In the genomic region with DNA sequence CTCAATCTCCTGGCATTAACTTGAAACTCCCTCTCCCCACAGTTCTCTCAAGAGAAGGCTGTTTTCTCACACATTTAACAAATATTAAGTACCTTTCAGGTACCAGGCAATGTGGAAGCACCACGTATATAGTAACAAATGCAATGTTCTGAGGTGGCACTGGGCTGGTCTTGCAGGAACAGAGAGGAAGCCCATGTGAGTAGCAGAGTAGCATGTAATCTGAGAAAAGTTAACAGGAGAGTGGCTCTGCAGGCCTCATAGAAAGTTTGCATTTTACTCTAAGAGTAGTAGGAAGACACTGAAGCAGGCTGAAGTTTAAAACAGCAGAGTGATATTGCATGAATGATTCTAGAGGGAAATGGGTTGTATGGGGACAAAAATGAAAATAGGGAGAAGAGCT, we compare ENCODE assay signal across 20 cellular contexts. TPM values are rescaled to one million over a fixed set of nuclear protein-coding genes. Genes with fewer than 3 reads are reported as not detected.
DNase-seq lines count a peak whose midpoint lies in the region; ATAC-seq, FAIRE-seq and TF ChIP-seq lines count a peak whose summit lies in the region.
"Had no signal": no experiment of that assay in that cellular context is flagged by ENCODE, and none has a peak within 500 bp of the region (broad histone marks: within the 10 kb centered on the region; RNA-seq: fewer than 3 reads in every experiment).

No MANE protein-coding gene starts in this region.

- H3K79me2 ChIP-seq in Karpas-422 (ENCODE audit: low read length) (no peaks in the 10 kb centered on the region), K562 (ENCODE audit: control insufficient read depth, insufficient read depth, low read length) (no peaks in the 10 kb centered on the region), mesendoderm (ENCODE audit: control insufficient read depth, insufficient read depth, low read length) (no peaks in the 10 kb centered on the region)

- H2BK15ac ChIP-seq in mesendoderm (replicated peaks; ENCODE audit: low read depth): no peak overlapping the region

- DNase-seq in A549 (ENCODE audit: low read depth in 1 of 2, low spot score in 1 of 2) (no peak), Karpas-422 (peak; percentile 77), K562 (ENCODE audit: extremely low read depth in 1 of 4, low spot score in 3 of 4) (no peak), mesendoderm (no peak), NCI-H1048 (lab: John Stamatoyannopoulos, UW) (no peak), NCI-H187 treated with DMSO at 0.1 percent for 48 hours (lab: John Stamatoyannopoulos, UW) (no peak)
- DNase-seq: 8988T, C1 segment of cervical spinal cord, DMS 273 treated with DMSO at 0.1 percent for 48 hours, HCEC 1CT, KG1, MG63, NCI-H1105 treated with DMSO at 0.1 percent for 48 hours, NCI-H1930, NCI-H2171 treated with DMSO at 0.1 percent for 48 hours, NCI-H774, RPMI8226, T-helper 1 cell had no signal

- H3K27ac ChIP-seq in A549: peak overlapping the region; percentile 79 to 84
- H3K27ac ChIP-seq in Karpas-422 (ENCODE audit: low read length): peak overlapping the region; percentile 86
- H3K27ac ChIP-seq in K562 (ENCODE audit: extremely low read depth, low read depth, low read length): no peak overlapping the region
- H3K27ac ChIP-seq in mesendoderm (ENCODE audit: low read depth, low read length): peak overlapping the region; percentile 9

- H2AFZ ChIP-seq in Karpas-422 (ENCODE audit: low read length): 0 out of 2 replicates have a peak overlapping the region, but pooled peaks have one; percentile 1
- no peak overlapping the region for H2AFZ ChIP-seq in K562 (ENCODE audit: low read depth, low read length)

- H3K4me3 ChIP-seq in A549: no peak overlapping the region
- no peak overlapping the region; the same call in 1 of the 2 replicates for H3K4me3 ChIP-seq in Karpas-422 (ENCODE audit: low read length)
- H3K4me3 ChIP-seq in K562: no peak overlapping the region
- H3K4me3 ChIP-seq in mesendoderm (ENCODE audit: low read length): no peak overlapping the region
- H3K4me3 ChIP-seq: MG63 had no signal

- H3K9me1 ChIP-seq in K562 (ENCODE audit: control insufficient read depth, insufficient read depth, low read length): no peaks in the 10 kb centered on the region

- peak overlapping the region; percentile 65 for H3K18ac ChIP-seq in mesendoderm (ENCODE audit: low read length)

- no peak overlapping the region for H3K56ac ChIP-seq in mesendoderm (ENCODE audit: low read length)

- H4K5ac ChIP-seq in mesendoderm (ENCODE audit: low read length): no peak overlapping the region

- CTCF ChIA-PET in A549 (lab: Yijun Ruan, JAX) (interaction anchor here (0.6 to 0.9 kb wide), 2 partner anchors 17 to 20 kb away, joined by 3 read pairs; no protein-coding TSS in a partner anchor), K562 (lab: Yijun Ruan, JAX; ENCODE audit: low intra/inter-chr PET ratio) (no interaction called here)

- peak overlapping the region; percentile 39 for H3K9ac ChIP-seq in Karpas-422 (ENCODE audit: low read length)
- no peak overlapping the region for H3K9ac ChIP-seq in K562 (ENCODE audit: insufficient read depth in 1 of 2, low read depth in 2 of 2, low read length in 2 of 2)
- H3K9ac ChIP-seq in mesendoderm (ENCODE audit: low read length): no peak overlapping the region

- no peak for FAIRE-seq in A549 (lab: Jason Lieb, UNC)
- no peak for FAIRE-seq in K562 (lab: Jason Lieb, UNC)

- H3K36me3 ChIP-seq in Karpas-422 (ENCODE audit: insufficient read depth, low read length) (no peaks in the 10 kb centered on the region), K562 (ENCODE audit: control insufficient read depth, insufficient read depth, low read length) (no peaks in the 10 kb centered on the region), mesendoderm (ENCODE audit: control insufficient read depth, insufficient read depth, low read length) (no peaks in the 10 kb centered on the region)
- H3K36me3 ChIP-seq: MG63 had no signal

- 38% methylated on average over 1 of the region's 1 CpG for WGBS in A549 (ENCODE audit: missing lambda C conversion rate)
- 5% methylated on average over 1 of the region's 1 CpG for WGBS in K562 (ENCODE audit: insufficient coverage, low coverage, missing lambda C conversion rate)
- WGBS in mesendoderm (ENCODE audit: extremely low coverage, insufficient coverage, low lambda C conversion rate): no CpG with 5 or more reads among the region's 1 CpG

- no peaks in the 10 kb centered on the region for H4K20me1 ChIP-seq in Karpas-422 (ENCODE audit: insufficient read depth, low read depth, low read length)
- no peaks in the 10 kb centered on the region; the same call in 1 of the 2 replicates for H4K20me1 ChIP-seq in K562 (replicated peaks; ENCODE audit: control insufficient read depth, insufficient read depth, low read length)

- H3K27me3 ChIP-seq in Karpas-422 (ENCODE audit: low read length) (no peaks in the 10 kb centered on the region), K562 (ENCODE audit: control insufficient read depth in 2 of 2, insufficient read depth in 2 of 2, low read length in 2 of 2) (peaks cover 7 to 14% of the 10 kb centered on the region in 2 experiments; a peak in 4 of 5 replicates), mesendoderm (ENCODE audit: insufficient read depth, low read length, poor library complexity) (no peaks in the 10 kb centered on the region)
- H3K27me3 ChIP-seq: MG63 had no signal

- TF ChIP-seq POLR2A in A549 (IDR thresholded peaks at IDR 0.05; ENCODE audit: low read length) (no peak), K562 (conservative IDR thresholded peaks at IDR 0.05) (no peak)

- TF ChIP-seq EP300 in A549 (IDR thresholded peaks at IDR 0.05) (no peak), K562 (IDR thresholded peaks at IDR 0.05; ENCODE audit: low read length) (no peak)

- H3K4me1 ChIP-seq in A549: peaks cover 79% of the 10 kb centered on the region
- H3K4me1 ChIP-seq in Karpas-422 (ENCODE audit: low read length): peaks cover 61% of the 10 kb centered on the region
- no peaks in the 10 kb centered on the region for H3K4me1 ChIP-seq in K562 (replicated peaks in 1 of 2; ENCODE audit: control insufficient read depth in 2 of 2, insufficient read depth in 2 of 2, low read length in 2 of 2)
- peaks cover 4% of the 10 kb centered on the region for H3K4me1 ChIP-seq in mesendoderm (ENCODE audit: control insufficient read depth, low read depth, low read length)

- no peak for TF ChIP-seq RAD21 in A549 (conservative IDR thresholded peaks at IDR 0.05 in 1 of 2, IDR thresholded peaks at IDR 0.05 in 1 of 2)
- no peak for TF ChIP-seq RAD21 in K562 (CRISPR knock-in tag; conservative IDR thresholded peaks at IDR 0.05 in 1 of 2, IDR thresholded peaks at IDR 0.05 in 1 of 2)

- H3K79me1 ChIP-seq in mesendoderm (ENCODE audit: low read length): no peaks in the 10 kb centered on the region

- intact Hi-C loops in K562 (cut with micrococcal nuclease): no loop called here

- BruUV-seq in K562 (replicated peaks; lab: Mats Ljungman, UMichigan): no TSS peak

- POLR2A ChIA-PET in A549 (lab: Yijun Ruan, JAX) (no interaction called here), K562 (lab: Yijun Ruan, JAX) (interaction anchor here (0.6 to 1.8 kb wide), 2 partner anchors 9 to 24 kb away, joined by 3 to 4 read pairs; no protein-coding TSS in a partner anchor)

- no peaks in the 10 kb centered on the region for H3K9me3 ChIP-seq in A549
- H3K9me3 ChIP-seq in Karpas-422 (ENCODE audit: low read length): no peaks in the 10 kb centered on the region
- no peaks in the 10 kb centered on the region for H3K9me3 ChIP-seq in K562 (replicated peaks; ENCODE audit: control insufficient read depth, insufficient read depth, low read depth, low read length)
- H3K9me3 ChIP-seq: MG63 had no signal

- no peak for TF ChIP-seq CTCF in A549 (IDR thresholded peaks at IDR 0.05)
- no peak for TF ChIP-seq CTCF in K562 (IDR thresholded peaks at IDR 0.05 in 2 of 3, conservative IDR thresholded peaks at IDR 0.05 in 1 of 3; ENCODE audit: insufficient read depth in 2 of 3, low read depth in 1 of 3, low read length in 3 of 3)

- no peak overlapping the region for H4K8ac ChIP-seq in mesendoderm (ENCODE audit: low read depth, low read length)

- no peak overlapping the region for H3K4ac ChIP-seq in mesendoderm (ENCODE audit: low read depth, low read length)

- H3K4me2 ChIP-seq in A549 (peak overlapping the region; percentile 54), Karpas-422 (ENCODE audit: low read depth, low read length, poor library complexity, severe bottlenecking) (peak overlapping the region; percentile 60), K562 (ENCODE audit: insufficient read depth, low read length) (no peak overlapping the region), mesendoderm (ENCODE audit: low read length) (no peak overlapping the region)

- H2BK120ac ChIP-seq in mesendoderm (ENCODE audit: low read depth, low read length): peak overlapping the region; percentile 35

- no peak overlapping the region for H2BK5ac ChIP-seq in mesendoderm (ENCODE audit: low read length)

- H2AK5ac ChIP-seq in mesendoderm (ENCODE audit: low read length): no peak overlapping the region

- no peaks in the 10 kb centered on the region for H3K9me2 ChIP-seq in Karpas-422 (replicated peaks; ENCODE audit: insufficient read depth, low read length)

- no peak overlapping the region for H3K23ac ChIP-seq in mesendoderm (ENCODE audit: low read length)

- in situ Hi-C loops in K562 (cut with MboI): no loop called here

- ATAC-seq in A549 (peak; percentile 50 to 60), K562 (peak; percentile 40; the same call in 2 of the 3 replicates), HG03025 (IDR thresholded peaks at IDR 0.05; ENCODE audit: low FRiP score, unreplicated experiment) (no peak), GM19463 (IDR thresholded peaks at IDR 0.05; ENCODE audit: unreplicated experiment) (no peak)

RNA-seq across cellular contexts. Expression of a gene that starts 21.0 kb away (rescaled TPM):
- polyA plus RNA-seq in A549 (2011; rRNA removed) (39.1 and 40.8 TPM in 2 replicates), A549 (2017; fragmentation: RNase III; extraction: RNeasy Plus Mini Kit Qiagen cat#74134 plus additional on column Dnase treatment) (30.8 to 33.7 TPM (median 31.5 TPM) in 3 replicates), K562 (2011; rRNA removed) (11.5 and 13.4 TPM in 2 replicates), K562 (2014; fragmentation: Illumina TruSeq; extraction: Trizol) (18.3 and 20.2 TPM in 2 replicates), K562 (2014; fragmentation: Nextera tagmentation; extraction: Ambion mirVana) (10 to 100 TPM in 1 of 2 experiments, 1 to 10 TPM in 1; 9.6 to 12.8 TPM), K562 (2014; rRNA removed) (11.3 and 12.0 TPM in 2 replicates)
- polyA plus RNA-seq in A549 (2012; cell fraction: cytosol; rRNA removed): 4.9 and 6.4 TPM in 2 replicates
- polyA plus RNA-seq in A549 (2012; cell fraction: nucleus; rRNA removed): 6.6 and 7.5 TPM in 2 replicates
- polyA minus RNA-seq in A549 (2011; rRNA and poly(A)+ RNA removed): 40.1 and 40.2 TPM in 2 replicates
- 21.7 and 31.1 TPM in 2 replicates for total RNA-seq in Karpas-422 (2014; rRNA removed; shearing (Covaris generic); ENCODE audit: low replicate concordance)
- total RNA-seq in K562 (2011; cell fraction: chromatin; rRNA removed; ENCODE audit: low replicate concordance): 10.0 and 29.7 TPM in 2 replicates
- 6.0 and 8.4 TPM in 2 replicates for total RNA-seq in K562 (2011; cell fraction: nucleolus; rRNA removed)
- 13.1 and 14.9 TPM in 2 replicates for total RNA-seq in K562 (2011; cell fraction: nucleoplasm; rRNA removed)
- total RNA-seq in K562 (2014; rRNA removed) (16.5 and 21.5 TPM in 2 replicates), K562 (2014; rRNA removed; fragmentation: Illumina TruSeq; extraction: Trizol) (21.2 and 22.5 TPM in 2 replicates), K562 (2015; rRNA removed; fragmentation: Illumina TruSeq; extraction: Trizol) (24.3 and 24.9 TPM in 2 replicates), K562 (2021) (21.0 and 22.7 TPM in 2 replicates)
- 3.6 and 5.6 TPM in 2 replicates for polyA plus RNA-seq in K562 (2011; cell fraction: cytosol; rRNA removed)
- 9.8 and 10.1 TPM in 2 replicates for polyA plus RNA-seq in K562 (2011; cell fraction: nucleus; rRNA removed)
- polyA plus RNA-seq in K562 (2012): 10.6 and 11.8 TPM in 2 replicates
- polyA minus RNA-seq in K562 (2011; rRNA and poly(A)+ RNA removed): 23.6 and 26.4 TPM in 2 replicates
- polyA minus RNA-seq in K562 (2011; cell fraction: cytosol; rRNA and poly(A)+ RNA removed): 11.1 and 11.2 TPM in 2 replicates
- 9.3 and 18.7 TPM in 2 replicates for polyA minus RNA-seq in K562 (2011; cell fraction: nucleus; rRNA and poly(A)+ RNA removed)
- 40.8 TPM for polyA plus RNA-seq in mesendoderm (2013, experiment 1 of 2)
- polyA plus RNA-seq in mesendoderm (2013, experiment 2 of 2): 40.3 TPM

Comparison
In these comparisons a context has a peak if more than half of its experiments do, and no peak if none do; other contexts are left out.
1. ATAC-seq: peak in A549 (2 of 2) and K562 (single experiment); none in HG03025 (single experiment) and GM19463 (single experiment).
2. H3K4me2 ChIP-seq: peak in A549 (single experiment) and Karpas-422 (single experiment); none in K562 (single experiment) and mesendoderm (single experiment).